Comparison of ENCODE assay signal across 15 cellular contexts in the genomic region with DNA sequence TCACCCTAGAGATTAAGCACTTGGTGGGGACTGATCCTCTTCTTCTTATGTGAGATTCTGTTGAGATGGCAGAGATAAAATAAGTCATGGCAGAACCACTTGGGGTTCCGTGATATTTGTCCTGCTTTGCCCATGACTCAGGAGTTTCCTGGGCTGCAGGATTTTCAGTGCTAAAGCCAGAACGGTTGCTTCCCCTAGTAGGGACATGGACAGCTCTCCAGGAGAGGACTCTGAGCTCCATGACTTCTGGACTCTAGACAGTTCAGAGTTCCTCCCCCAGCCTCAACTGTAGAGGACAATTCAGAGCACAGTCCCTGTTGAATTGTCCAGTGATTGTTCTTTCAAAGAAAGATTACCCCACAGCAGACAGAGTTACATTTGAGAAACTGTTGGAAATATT.
"Had no signal": no experiment of that assay in that cellular context is flagged by ENCODE, and none has a peak within 500 bp of the region (broad histone marks: within the 10 kb centered on the region; RNA-seq: fewer than 3 reads in every experiment).

No MANE protein-coding gene starts in this region.

- H2AFZ ChIP-seq: neural progenitor cell had no signal

- DNase-seq: effector memory CD8-positive, alpha-beta T cell; esophagus squamous epithelium; foreskin melanocyte; hypothalamus; kidney glomerular epithelial cell; natural killer cell; nucleus accumbens; stimulated activated CD4-positive, alpha-beta T cell treated with anti-CD3 and anti-CD28 coated beads, Interleukin-4, amount 100 ng/mL, for 1 hour; upper lobe of left lung had no signal

- H3K9ac ChIP-seq: neural progenitor cell had no signal

- H3K4me2 ChIP-seq: neural progenitor cell had no signal

- H3K4me1 ChIP-seq: esophagus squamous epithelium, heart left ventricle, tibial artery, upper lobe of left lung, uterus had no signal

- ATAC-seq: effector memory CD8-positive, alpha-beta T cell; natural killer cell; stimulated activated memory B cell treated with anti-CD40 and anti-IgM and Interleukin-4, amounts not matched to agents 10 μg/mL and 1 μg/mL and 100 μg/mL, for 72 hours had no signal

- H3K27ac ChIP-seq: heart left ventricle, neural progenitor cell, ovary, tibial artery, upper lobe of left lung had no signal

- H3K9me3 ChIP-seq: esophagus squamous epithelium, heart left ventricle, ovary, tibial artery, upper lobe of left lung, uterus had no signal

- H3K27me3 ChIP-seq: neural progenitor cell, ovary, tibial artery, uterus had no signal

- H3K4me3 ChIP-seq: esophagus squamous epithelium, heart left ventricle, neural progenitor cell, ovary, tibial artery, upper lobe of left lung, uterus had no signal

- H3K36me3 ChIP-seq: esophagus squamous epithelium, heart left ventricle, neural progenitor cell, ovary, tibial artery, upper lobe of left lung, uterus had no signal
